Comparison of ENCODE assay signal across 28 cellular contexts in genomic region chr9:14770592-14770991, GRCh38.
"Had no signal": no experiment of that assay in that cellular context is flagged by ENCODE, and none has a peak within 500 bp of the region (broad histone marks: within the 10 kb centered on the region; RNA-seq: fewer than 3 reads in every experiment).

No MANE protein-coding gene starts in this region.

- H3K27me3 ChIP-seq: ascending aorta, breast epithelium, esophagus muscularis mucosa, gastrocnemius medialis, heart left ventricle had no signal

- H3K36me3 ChIP-seq: ascending aorta, breast epithelium, esophagus muscularis mucosa, gastrocnemius medialis had no signal

- FAIRE-seq: colon had no signal

- ATAC-seq: activated CD4-positive, alpha-beta T cell treated with anti-CD3 and anti-CD28 coated beads for 36 hours; activated CD8-positive, alpha-beta memory T cell treated with anti-CD3 and anti-CD28 coated beads, Interleukin-2, amount 10 ng/mL, durations not matched to agents 7 days and 5 days; activated CD8-positive, alpha-beta T cell treated with anti-CD3 and anti-CD28 coated beads, Interleukin-2, amount 10 ng/mL, durations not matched to agents 7 days and 5 days; activated naive CD4-positive, alpha-beta T cell treated with anti-CD3 and anti-CD28 coated beads, Interleukin-2, amount 50 U/mL, for 72 hours; effector memory CD8-positive, alpha-beta T cell; foreskin keratinocyte; gastrocnemius medialis; heart left ventricle had no signal

- H3K9me3 ChIP-seq: ascending aorta, breast epithelium, esophagus muscularis mucosa, gastrocnemius medialis, heart left ventricle had no signal

- H3K4me3 ChIP-seq: ascending aorta, breast epithelium, esophagus muscularis mucosa, gastrocnemius medialis, heart left ventricle had no signal

- H3K27ac ChIP-seq: ascending aorta, breast epithelium, esophagus muscularis mucosa, foreskin keratinocyte, gastrocnemius medialis, heart left ventricle had no signal

- DNase-seq: activated CD4-positive, alpha-beta memory T cell treated with anti-CD3 and anti-CD28 coated beads for 36 hours; activated CD4-positive, alpha-beta T cell treated with anti-CD3 and anti-CD28 coated beads for 36 hours; activated CD4-positive, alpha-beta T cell treated with anti-CD3 and anti-CD28 coated beads, Interleukin-2, amount 10 ng/mL, durations not matched to agents 24 days and 14 days; activated CD4-positive, CD25-positive, alpha-beta regulatory T cell; activated CD4-positive, CD25-positive, alpha-beta regulatory T cell treated with anti-CD3 and anti-CD28 coated beads, Interleukin-2, amount 50 U/mL, for 72 hours; activated CD8-positive, alpha-beta memory T cell treated with anti-CD3 and anti-CD28 coated beads, Interleukin-2, amount 10 ng/mL, durations not matched to agents 7 days and 5 days; activated CD8-positive, alpha-beta memory T cell treated with anti-CD3 and anti-CD28 coated beads, Interleukin-2, amount 50 U/mL, for 4 hours; activated CD8-positive, alpha-beta T cell treated with anti-CD3 and anti-CD28 coated beads, Interleukin-2, amount 10 ng/mL, durations not matched to agents 7 days and 5 days; activated effector memory CD4-positive, alpha-beta T cell treated with anti-CD3 and anti-CD28 coated beads, Interleukin-2, amount 50 U/mL, for 16 hours; activated naive CD4-positive, alpha-beta T cell treated with anti-CD3 and anti-CD28 coated beads, Interleukin-2, amount 10 ng/mL, durations not matched to agents 7 days and 5 days; activated naive CD8-positive, alpha-beta T cell treated with anti-CD3 and anti-CD28 coated beads, Interleukin-2, amount 10 ng/mL, durations not matched to agents 7 days and 5 days; activated T-cell treated with anti-CD3 and anti-CD28 coated beads, Interleukin-2, amount 50 U/mL, for 1 hour; activated T-cell treated with anti-CD3 and anti-CD28 coated beads, Interleukin-2, amount 50 U/mL, for 48 hours; cortex of kidney; dermis blood vessel endothelial cell; effector CD4-positive, alpha-beta T cell; effector memory CD8-positive, alpha-beta T cell; erythroblast; foreskin keratinocyte; gastrocnemius medialis; glutamatergic neuron; heart left ventricle; T1000 had no signal
